1 cellular context compared by ENCODE assay signal in genomic region chr20:32608664-32609015, GRCh38.
A peak's percentile ranks its signal among the peaks of the same experiment; 100 is the strongest.
TF ChIP-seq lines count a peak whose summit lies in the region.

No MANE protein-coding gene starts in this region.

TF ChIP-seq in HEK293, 187 proteins besides CTCF, POLR2A, EP300 and RAD21 (continued from another document):
- TF ChIP-seq REST (tag by site-specific recombination; IDR thresholded peaks at IDR 0.05) (peak; percentile 69), ZNF707 (tag by site-specific recombination; IDR thresholded peaks at IDR 0.05) (no peak), ZNF558 (tag by site-specific recombination; IDR thresholded peaks at IDR 0.05) (no peak)
TF ChIP-seq in HEK293: peak in this region for 1.
